In the genomic region with DNA sequence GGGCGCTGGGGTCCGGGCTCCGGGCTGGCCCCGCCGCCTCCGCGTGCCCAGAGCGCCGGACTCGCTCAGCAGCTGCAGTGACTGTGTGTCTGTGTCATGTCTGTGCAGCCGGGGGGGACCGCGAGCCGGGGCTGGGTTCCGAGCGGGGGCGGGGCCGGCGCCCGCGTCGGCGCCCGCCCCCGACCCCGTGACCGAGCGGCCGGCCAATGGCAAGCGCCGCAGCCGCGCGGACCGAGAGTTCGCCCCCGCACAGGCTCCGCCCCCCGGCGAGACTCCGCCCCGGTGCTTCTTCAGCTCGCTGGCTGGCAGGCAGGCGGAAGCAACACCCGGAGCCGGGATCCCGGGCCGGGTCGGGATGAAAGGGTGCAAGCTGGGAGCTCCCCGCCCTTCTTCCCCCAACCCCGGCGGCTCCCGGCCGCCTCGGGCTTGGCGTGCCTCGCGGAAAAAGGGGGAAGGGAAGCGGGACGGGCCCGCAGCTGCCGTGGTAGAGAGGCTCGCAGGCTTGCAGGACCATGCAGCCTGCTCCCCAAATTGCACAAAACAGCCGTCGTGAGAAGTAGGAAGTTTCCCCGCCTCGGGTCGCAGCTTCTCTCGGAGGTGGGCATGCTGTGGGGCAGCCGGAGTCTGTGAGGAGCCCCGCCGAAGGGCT, we compare ENCODE assay signal across 8 cellular contexts.
DNase-seq lines count a peak whose midpoint lies in the region; ATAC-seq and FAIRE-seq lines count a peak whose summit lies in the region.

No MANE protein-coding gene starts in this region.

- peaks cover 19% of the 10 kb centered on the region for H3K27me3 ChIP-seq in effector memory CD4-positive, alpha-beta T cell (replicated peaks; ENCODE audit: control insufficient read depth, insufficient read depth, low read length, poor library complexity, severe bottlenecking)

- no peaks in the 10 kb centered on the region for H3K36me3 ChIP-seq in effector memory CD4-positive, alpha-beta T cell (ENCODE audit: control insufficient read depth, insufficient read depth, low read length)

- DNase-seq in AG20443 (ENCODE audit: low spot score) (peak; percentile 98), GM19239 (ENCODE audit: insufficient read length, low spot score) (peak; percentile 88), NCI-H526 treated with DMSO at 0.1 percent for 48 hours (lab: John Stamatoyannopoulos, UW) (peak; percentile 76), medulla oblongata (ENCODE audit: extremely low spot score) (peak; percentile 98)
- DNase-seq in activated CD8-positive, alpha-beta memory T cell treated with anti-CD3 and anti-CD28 coated beads for 48 hours (ENCODE audit: low read depth in 2 of 3, low spot score in 2 of 3) = peak; percentile 62 to 77 (median 68)
- DNase-seq in effector memory CD4-positive, alpha-beta T cell = peak; percentile 14 to 50 (median 36)
- DNase-seq in stimulated activated CD4-positive, alpha-beta T cell treated with anti-CD3 and anti-CD28 coated beads, TNF-alpha, amount 100 ng/mL, for 24 hours (ENCODE audit: low read depth in 3 of 3) = peak; percentile 69 to 93 (median 87)

- no peak overlapping the region for H3K27ac ChIP-seq in effector memory CD4-positive, alpha-beta T cell (ENCODE audit: insufficient read depth, low read length, poor library complexity, severe bottlenecking)

- H3K4me3 ChIP-seq in effector memory CD4-positive, alpha-beta T cell (ENCODE audit: insufficient read depth, low read depth, low read length, poor library complexity, severe bottlenecking) = peak overlapping the region; percentile 54

- H3K9me3 ChIP-seq in effector memory CD4-positive, alpha-beta T cell (ENCODE audit: control insufficient read depth, low read length) = no peaks in the 10 kb centered on the region

- peak; percentile 60 for FAIRE-seq in GM19239 (lab: Jason Lieb, UNC)

- peak; percentile 65 for ATAC-seq in HG03439 (IDR thresholded peaks at IDR 0.05; ENCODE audit: unreplicated experiment)

- H3K4me1 ChIP-seq in effector memory CD4-positive, alpha-beta T cell (ENCODE audit: control insufficient read depth, insufficient read depth, low read length, poor library complexity, severe bottlenecking) = peaks cover 7% of the 10 kb centered on the region

Comparison
In these comparisons a context has a peak if more than half of its experiments do, and no peak if none do; other contexts are left out.
1. DNase-seq: peak in every context shown above with its lines; median percentile 98 in AG20443; 98 in medulla oblongata; 88 in GM19239; 87 in stimulated activated CD4-positive, alpha-beta T cell treated with anti-CD3 and anti-CD28 coated beads, TNF-alpha, amount 100 ng/mL, for 24 hours; 76 in NCI-H526 treated with DMSO at 0.1 percent for 48 hours; 68 in activated CD8-positive, alpha-beta memory T cell treated with anti-CD3 and anti-CD28 coated beads for 48 hours; 36 in effector memory CD4-positive, alpha-beta T cell.